ENCODE assay signal across 9 cellular contexts in the genomic region with DNA sequence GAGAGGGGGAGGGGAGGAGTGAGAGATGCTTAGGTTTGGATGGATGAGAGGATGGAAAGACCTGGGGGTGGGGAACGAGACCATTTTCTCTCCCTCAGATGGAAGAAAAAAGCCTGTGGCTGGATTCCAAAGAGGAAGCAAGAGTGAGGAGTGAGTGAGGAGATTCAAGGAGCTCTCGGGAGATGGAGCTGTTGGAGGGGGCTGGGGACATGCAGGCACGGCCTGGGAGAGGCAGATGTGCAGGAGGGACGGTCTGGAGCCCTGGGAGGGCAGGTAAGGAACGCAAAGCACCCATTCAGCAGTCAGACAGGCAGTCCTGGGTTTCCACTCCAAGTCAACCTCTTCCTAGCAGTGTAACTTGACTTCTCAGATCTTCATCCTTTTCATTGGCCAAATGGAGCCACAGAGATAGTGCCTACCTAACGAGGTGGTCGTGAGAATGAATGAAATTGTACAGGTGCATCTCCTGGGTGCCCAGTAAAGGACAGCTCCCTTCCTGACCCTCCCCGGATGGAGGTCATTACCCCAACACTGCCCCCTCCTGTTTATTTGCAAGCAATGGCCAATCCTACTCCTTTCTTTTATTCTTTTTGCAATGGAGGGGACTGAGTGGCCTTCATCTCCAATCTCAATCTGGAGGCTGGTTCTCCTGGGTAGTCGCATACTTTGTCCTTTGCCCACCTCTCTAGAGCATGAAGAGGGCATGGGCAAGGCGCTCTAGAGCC. TPM values are rescaled to one million over a fixed set of nuclear protein-coding genes. Genes with fewer than 3 reads are reported as not detected.
A peak's percentile ranks its signal among the peaks of the same experiment; 100 is the strongest.
DNase-seq lines count a peak whose midpoint lies in the region; ATAC-seq and TF ChIP-seq lines count a peak whose summit lies in the region.
"Had no signal": no experiment of that assay in that cellular context is flagged by ENCODE, and none has a peak within 500 bp of the region (broad histone marks: within the 10 kb centered on the region; RNA-seq: fewer than 3 reads in every experiment).

No MANE protein-coding gene starts in this region.

- H3K36me3 ChIP-seq in DOHH2 (ENCODE audit: control insufficient read depth, low read length), result no peaks in the 10 kb centered on the region
- H3K36me3 ChIP-seq in naive thymus-derived CD4-positive, alpha-beta T cell (ENCODE audit: control insufficient read depth in 2 of 3, insufficient read depth in 3 of 3, low read length in 3 of 3), result no peaks in the 10 kb centered on the region
- H3K36me3 ChIP-seq in suprapubic skin, result no peaks in the 10 kb centered on the region
- H3K36me3 ChIP-seq: SJSA1 had no signal

- POLR2A ChIA-PET in naive thymus-derived CD4-positive, alpha-beta T cell (lab: Charles Lee), result interaction anchor here (0.5 kb wide), 1 partner anchor 236 kb away, joined by 3 read pairs; no protein-coding TSS in a partner anchor

- CTCF ChIA-PET in naive thymus-derived CD4-positive, alpha-beta T cell (lab: Charles Lee), result interaction anchor here (1.3 to 2.4 kb wide), 2 partner anchors 53 to 134 kb away, joined by 3 to 8 read pairs; partner anchors contain the start of gene PCDH1

- H3K27me3 ChIP-seq in DOHH2 (ENCODE audit: control insufficient read depth, low read length) (no peaks in the 10 kb centered on the region; the same call in 1 of the 2 replicates), suprapubic skin (no peaks in the 10 kb centered on the region)
- H3K27me3 ChIP-seq in naive thymus-derived CD4-positive, alpha-beta T cell (ENCODE audit: control insufficient read depth in 2 of 2, insufficient read depth in 2 of 2, low read length in 2 of 2), result no peaks in the 10 kb centered on the region
- H3K27me3 ChIP-seq: SJSA1 had no signal

- peak; percentile 48 for ATAC-seq in naive thymus-derived CD4-positive, alpha-beta T cell
- no peak for ATAC-seq in HG03342 (IDR thresholded peaks at IDR 0.05; ENCODE audit: unreplicated experiment)

- H4K20me1 ChIP-seq in DOHH2 (ENCODE audit: control insufficient read depth, insufficient read depth, low read depth, low read length), result no peaks in the 10 kb centered on the region

- H3K27me3 Mint-ChIP-seq in HFFc6 (ENCODE audit: insufficient read depth), result peaks cover 30% of the 10 kb centered on the region
- H3K27me3 Mint-ChIP-seq in naive thymus-derived CD4-positive, alpha-beta T cell, result peaks cover 0 to 34% (median 14%) of the 10 kb centered on the region in 5 donors

- no peaks in the 10 kb centered on the region for H3K79me2 ChIP-seq in DOHH2 (ENCODE audit: control insufficient read depth, low read length)

- no peak overlapping the region for H3K4me3 ChIP-seq in DOHH2 (ENCODE audit: low read length)
- H3K4me3 ChIP-seq in naive thymus-derived CD4-positive, alpha-beta T cell (ENCODE audit: low read length), result no peak overlapping the region
- no peak overlapping the region for H3K4me3 ChIP-seq in suprapubic skin
- H3K4me3 ChIP-seq: SJSA1 had no signal

- H3K9me3 Mint-ChIP-seq in HFFc6, result no peaks in the 10 kb centered on the region
- peaks cover 0 to 2% (median 0%) of the 10 kb centered on the region in 11 donors for H3K9me3 Mint-ChIP-seq in naive thymus-derived CD4-positive, alpha-beta T cell

- TF ChIP-seq EP300 in suprapubic skin (IDR thresholded peaks at IDR 0.05), result no peak

- H3K4me1 Mint-ChIP-seq in HFFc6 (ENCODE audit: low read depth), result peaks cover 16% of the 10 kb centered on the region
- peaks cover 0 to 8% (median 0%) of the 10 kb centered on the region in 7 donors for H3K4me1 Mint-ChIP-seq in naive thymus-derived CD4-positive, alpha-beta T cell

- no peak overlapping the region for H3K27ac Mint-ChIP-seq in HFFc6
- H3K27ac Mint-ChIP-seq in naive thymus-derived CD4-positive, alpha-beta T cell, result peak overlapping the region in 1 of 9 donors; percentile 57

- no peak for DNase-seq in HFFc6
- no peak for DNase-seq in naive thymus-derived CD4-positive, alpha-beta T cell
- DNase-seq in stimulated activated CD4-positive, alpha-beta T cell treated with anti-CD3 and anti-CD28 coated beads, Interleukin-4, amount 100 ng/mL, for 24 hours, result no peak
- DNase-seq in HT-29 (ENCODE audit: low spot score), result no peak
- DNase-seq in suprapubic skin (ENCODE audit: low spot score in 2 of 2), result no peak

- H3K4me3 Mint-ChIP-seq in HFFc6, result no peak overlapping the region
- H3K4me3 Mint-ChIP-seq in naive thymus-derived CD4-positive, alpha-beta T cell, result no peak overlapping the region

- TF ChIP-seq POLR2A in suprapubic skin (IDR thresholded peaks at IDR 0.05), result no peak

- WGBS in suprapubic skin, result 36% methylated on average over 10 of the region's 10 CpGs

- H3K9me3 ChIP-seq in DOHH2 (ENCODE audit: control insufficient read depth, insufficient read depth, low read length), result no peaks in the 10 kb centered on the region
- H3K9me3 ChIP-seq in naive thymus-derived CD4-positive, alpha-beta T cell (ENCODE audit: control insufficient read depth in 2 of 3, low read length in 3 of 3), result no peaks in the 10 kb centered on the region
- no peaks in the 10 kb centered on the region for H3K9me3 ChIP-seq in suprapubic skin
- H3K9me3 ChIP-seq: SJSA1 had no signal

- TF ChIP-seq CTCF in DOHH2 (IDR thresholded peaks at IDR 0.05; ENCODE audit: low read depth, low read length, poor library complexity, severe bottlenecking) (peak; percentile 70), HFFc6 (IDR thresholded peaks at IDR 0.05) (peak; percentile 65), suprapubic skin (IDR thresholded peaks at IDR 0.05) (no peak)

- H3K27ac ChIP-seq in DOHH2 (ENCODE audit: low read depth, low read length) (no peak overlapping the region), angular gyrus (ENCODE audit: low read depth, low read length) (peak overlapping the region; percentile 82), suprapubic skin (no peak overlapping the region)
- no peak overlapping the region for H3K27ac ChIP-seq in naive thymus-derived CD4-positive, alpha-beta T cell (ENCODE audit: low read depth, low read length)
- H3K27ac ChIP-seq: SJSA1 had no signal

- H3F3A ChIP-seq in DOHH2 (ENCODE audit: control insufficient read depth, insufficient read depth), result no peaks in the 10 kb centered on the region

- intact Hi-C loops in naive thymus-derived CD4-positive, alpha-beta T cell (cut with micrococcal nuclease), result loop anchor here (1.0 to 5.0 kb wide), 4 partner anchors 51 to 161 kb away; partner anchors contain the start of gene PCDH1 (in 2 of the 2)

- no peak overlapping the region for H3K4me2 ChIP-seq in DOHH2 (ENCODE audit: low read length)

- no peaks in the 10 kb centered on the region for H3K36me3 Mint-ChIP-seq in HFFc6 (ENCODE audit: low read depth)
- H3K36me3 Mint-ChIP-seq in naive thymus-derived CD4-positive, alpha-beta T cell, result no peaks in the 10 kb centered on the region

- H3K9me2 ChIP-seq in DOHH2 (replicated peaks; ENCODE audit: control insufficient read depth, low read length), result no peaks in the 10 kb centered on the region

- H3K4me1 ChIP-seq in DOHH2 (ENCODE audit: control insufficient read depth, low read length) (no peaks in the 10 kb centered on the region), suprapubic skin (peaks cover 10% of the 10 kb centered on the region)
- H3K4me1 ChIP-seq in naive thymus-derived CD4-positive, alpha-beta T cell (ENCODE audit: control insufficient read depth in 2 of 2, insufficient read depth in 2 of 2, low read length in 2 of 2), result no peaks in the 10 kb centered on the region

RNA-seq across cellular contexts. Expression of gene PCDH1, which starts 52.2 kb away (rescaled TPM):
- under 1 TPM in 5 of 6 experiments, not detected in 1; 0.07 to 0.18 (median 0.07) TPM for total RNA-seq in HFFc6 (2021; fragmentation: NEBNext Ultra II Directional; extraction: Animal tissue kit (Norgen Biotek cat#: 25700))
- 1 to 10 TPM in 1 of 5 experiments, under 1 TPM in 1, not detected in 3; 0.53 to 3.2 TPM for total RNA-seq in naive thymus-derived CD4-positive, alpha-beta T cell
- under 1 TPM in 1 of 2 donors, not detected in 1; 0.05 TPM for polyA plus RNA-seq in naive thymus-derived CD4-positive, alpha-beta T cell
- 108 and 131 TPM in 2 replicates for total RNA-seq in HT-29 (2014; rRNA removed; shearing (Covaris generic))
- 100 to 1,000 TPM in 1 of 4 donors, 10 to 100 TPM in 3; 76.2 to 122 (median 89.5) TPM for total RNA-seq in suprapubic skin

Comparison
In these comparisons a context has a peak if more than half of its experiments do, and no peak if none do; other contexts are left out.
1. CTCF ChIP-seq: peak in DOHH2 (single experiment) and HFFc6 (single experiment); none in suprapubic skin (0 of 2).
2. RNA of gene PCDH1, which starts 52.2 kb away (total RNA-seq): 108 to 131 TPM in HT-29 and 76.2 to 122 TPM in suprapubic skin; 0.53 to 3.2 TPM in naive thymus-derived CD4-positive, alpha-beta T cell and 0.07 to 0.18 TPM in HFFc6; every median in the first group is over 10 times any median in the second.